In genomic region chr10:86953747-86954680, GRCh38 we compare ENCODE assay signal across 11 cellular contexts. TPM values are rescaled to one million over a fixed set of nuclear protein-coding genes. Genes with fewer than 3 reads are reported as not detected.
A peak's percentile ranks its signal among the peaks of the same experiment; 100 is the strongest.
DNase-seq lines count a peak whose midpoint lies in the region; ATAC-seq and TF ChIP-seq lines count a peak whose summit lies in the region.
"Had no signal": no experiment of that assay in that cellular context is flagged by ENCODE, and none has a peak within 500 bp of the region (broad histone marks: within the 10 kb centered on the region; RNA-seq: fewer than 3 reads in every experiment).

No MANE protein-coding gene starts in this region.

- no peak overlapping the region for H2AFZ ChIP-seq in OCI-LY7 (ENCODE audit: low read length)

- H3K79me2 ChIP-seq in OCI-LY7 (ENCODE audit: insufficient read depth, low read depth, low read length) = no peaks in the 10 kb centered on the region

- H3K9me3 ChIP-seq in skeletal muscle tissue (ENCODE audit: control insufficient read depth in 3 of 3, low read length in 3 of 3) = no peaks in the 10 kb centered on the region
- H3K9me3 ChIP-seq in OCI-LY7 (ENCODE audit: low read length) = no peaks in the 10 kb centered on the region
- H3K9me3 ChIP-seq: SJSA1 had no signal

- POLR2A ChIA-PET in HEK293T (lab: Yijun Ruan, JAX) (interaction anchor here (0.7 to 1.2 kb wide), 2 partner anchors 34 to 77 kb away, joined by 3 read pairs; no protein-coding TSS in a partner anchor), OCI-LY7 (lab: Charles Lee) (no interaction called here)

- H3K9me2 ChIP-seq in OCI-LY7 (ENCODE audit: insufficient read depth, low read length) = no peaks in the 10 kb centered on the region

- peaks cover 29% of the 10 kb centered on the region for H3K4me1 Mint-ChIP-seq in activated naive CD4-positive, alpha-beta T cell treated with anti-CD3 and anti-CD28 coated beads, Interleukin-2, amount 10 ng/mL, durations not matched to agents 7 days and 5 days

- no peaks in the 10 kb centered on the region for H3K36me3 ChIP-seq in skeletal muscle tissue (ENCODE audit: control insufficient read depth in 3 of 3, insufficient read depth in 3 of 3, low read length in 3 of 3)
- H3K36me3 ChIP-seq in OCI-LY7 (ENCODE audit: insufficient read depth, low read length) = no peaks in the 10 kb centered on the region
- H3K36me3 ChIP-seq: SJSA1 had no signal

- no TSS peak for BruUV-seq in OCI-LY7 (replicated peaks; lab: Mats Ljungman, UMichigan)

- H3K9ac ChIP-seq in skeletal muscle tissue (ENCODE audit: low read depth in 1 of 3, low read length in 3 of 3) = peak overlapping the region; percentile 33 to 66 (median 50)

- H3K9me3 Mint-ChIP-seq in activated naive CD4-positive, alpha-beta T cell treated with anti-CD3 and anti-CD28 coated beads, Interleukin-2, amount 10 ng/mL, durations not matched to agents 7 days and 5 days = peaks cover 18% of the 10 kb centered on the region

- H3K4me2 ChIP-seq in OCI-LY7 (ENCODE audit: low read length) = no peak overlapping the region

- H3K27me3 Mint-ChIP-seq in activated naive CD4-positive, alpha-beta T cell treated with anti-CD3 and anti-CD28 coated beads, Interleukin-2, amount 10 ng/mL, durations not matched to agents 7 days and 5 days = peaks cover 4% of the 10 kb centered on the region

- no peak overlapping the region for H3K4me3 Mint-ChIP-seq in activated naive CD4-positive, alpha-beta T cell treated with anti-CD3 and anti-CD28 coated beads, Interleukin-2, amount 10 ng/mL, durations not matched to agents 7 days and 5 days
- H3K4me3 Mint-ChIP-seq: activated T-cell treated with anti-CD3 and anti-CD28 coated beads, Interleukin-2, amount 50 U/mL, for 4 hours had no signal

- intact Hi-C loops in dorsolateral prefrontal cortex (cut with DNase I) = no loop called here
- intact Hi-C loops in left colon (cut with DNase I, micrococcal nuclease) = no loop called here
- intact Hi-C loops in OCI-LY7 (cut with micrococcal nuclease; ENCODE audit: unreplicated experiment) = no loop called here

- peak; percentile 80 for ATAC-seq in left colon
- ATAC-seq: activated T-cell treated with anti-CD3 and anti-CD28 coated beads, Interleukin-2, amount 50 U/mL, for 4 hours had no signal

- no peak overlapping the region for H3K27ac Mint-ChIP-seq in activated naive CD4-positive, alpha-beta T cell treated with anti-CD3 and anti-CD28 coated beads, Interleukin-2, amount 10 ng/mL, durations not matched to agents 7 days and 5 days

- TF ChIP-seq CTCF in dorsolateral prefrontal cortex (IDR thresholded peaks at IDR 0.05 in 54 of 56, conservative IDR thresholded peaks at IDR 0.05 in 2 of 56; ENCODE audit: low read depth in 1 of 56, partially characterized antibody in 56 of 56) (no peak), OCI-LY7 (conservative IDR thresholded peaks at IDR 0.05; ENCODE audit: low read length) (no peak)

- H3K27ac ChIP-seq in dorsolateral prefrontal cortex (peak overlapping the region in 54 of 59 donors; percentile 6 to 88 (median 74)), skeletal muscle tissue (ENCODE audit: low read depth, low read length) (peak overlapping the region; percentile 76), OCI-LY7 (ENCODE audit: low read depth, low read length, poor library complexity, severe bottlenecking) (no peak overlapping the region)
- H3K27ac ChIP-seq: SJSA1 had no signal

- H4K20me1 ChIP-seq in OCI-LY7 (ENCODE audit: insufficient read depth, low read length) = no peaks in the 10 kb centered on the region

- H3K36me3 Mint-ChIP-seq in activated naive CD4-positive, alpha-beta T cell treated with anti-CD3 and anti-CD28 coated beads, Interleukin-2, amount 10 ng/mL, durations not matched to agents 7 days and 5 days = peaks cover 13% of the 10 kb centered on the region

- DNase-seq in HEK293T (ENCODE audit: extremely low spot score) (peak; percentile 46), dorsolateral prefrontal cortex (peak in 2 of 10 donors; percentile 36 to 40), left colon (peak in 1 of 2 donors; percentile 28), OCI-LY7 (ENCODE audit: low spot score) (no peak), GM19240 (ENCODE audit: insufficient read length, low spot score) (no peak), NCI-H1048 (lab: John Stamatoyannopoulos, UW) (no peak)
- DNase-seq in activated naive CD4-positive, alpha-beta T cell treated with anti-CD3 and anti-CD28 coated beads, Interleukin-2, amount 10 ng/mL, durations not matched to agents 7 days and 5 days = no peak
- DNase-seq: activated T-cell treated with anti-CD3 and anti-CD28 coated beads, Interleukin-2, amount 50 U/mL, for 4 hours; KBM-7 had no signal

- H3K4me3 ChIP-seq in dorsolateral prefrontal cortex (peak overlapping the region in 6 of 59 donors; percentile 17 to 60 (median 39)), skeletal muscle tissue (ENCODE audit: low read length in 3 of 3) (peak overlapping the region in 2 of 3 donors; percentile 40 to 49), OCI-LY7 (ENCODE audit: low read depth, low read length, poor library complexity, severe bottlenecking) (no peak overlapping the region)
- H3K4me3 ChIP-seq: SJSA1 had no signal

- H3K27me3 ChIP-seq in dorsolateral prefrontal cortex = no peaks in the 10 kb centered on the region
- peaks cover 0 to 6% (median under 1%) of the 10 kb centered on the region in 3 donors for H3K27me3 ChIP-seq in skeletal muscle tissue (ENCODE audit: control insufficient read depth in 3 of 3, insufficient read depth in 3 of 3, low read length in 3 of 3)
- H3K27me3 ChIP-seq: SJSA1 had no signal

- CTCF ChIA-PET in HEK293T (lab: Yijun Ruan, JAX) = interaction anchor here (1.0 to 1.6 kb wide), 2 partner anchors 9 to 15 kb away, joined by 5 to 10 read pairs; no protein-coding TSS in a partner anchor
- CTCF ChIA-PET in OCI-LY7 (lab: Charles Lee; ENCODE audit: unreplicated experiment) = no interaction called here
- CTCF ChIA-PET in activated naive CD4-positive, alpha-beta T cell treated with anti-CD3 and anti-CD28 coated beads, Interleukin-2, amount 10 ng/mL, durations not matched to agents 7 days and 5 days (lab: Charles Lee) = interaction anchor here (1.0 to 1.7 kb wide), 2 partner anchors 14 to 17 kb away, joined by 3 to 6 read pairs; no protein-coding TSS in a partner anchor

- H3K4me1 ChIP-seq in skeletal muscle tissue (ENCODE audit: control insufficient read depth in 3 of 3, insufficient read depth in 3 of 3, low read length in 3 of 3) (peaks cover 21 to 48% (median 35%) of the 10 kb centered on the region in 3 donors), OCI-LY7 (ENCODE audit: insufficient read depth, low read length, poor library complexity, severe bottlenecking) (no peaks in the 10 kb centered on the region)

TF ChIP-seq in HEK293T, 16 proteins besides CTCF, POLR2A, EP300 and RAD21:
- TF ChIP-seq ZNF384 (IDR thresholded peaks at IDR 0.05) (no peak), SP1 (IDR thresholded peaks at IDR 0.05) (no peak), FOXM1 (IDR thresholded peaks at IDR 0.05; ENCODE audit: borderline replicate concordance) (no peak), ELF4 (IDR thresholded peaks at IDR 0.05) (no peak), NFRKB (IDR thresholded peaks at IDR 0.05) (no peak), HDGF (IDR thresholded peaks at IDR 0.05; ENCODE audit: borderline replicate concordance) (no peak), LEF1 (IDR thresholded peaks at IDR 0.05; ENCODE audit: borderline replicate concordance) (no peak), SUZ12 (IDR thresholded peaks at IDR 0.05) (no peak), L3MBTL2 (conservative IDR thresholded peaks at IDR 0.05) (no peak), FOXK2 (IDR thresholded peaks at IDR 0.05) (no peak), CTBP1 (IDR thresholded peaks at IDR 0.05; ENCODE audit: borderline replicate concordance) (no peak), FOXA1 (IDR thresholded peaks at IDR 0.05) (no peak), TARDBP (IDR thresholded peaks at IDR 0.05) (no peak), ARNT (IDR thresholded peaks at IDR 0.05) (no peak), BHLHE40 (IDR thresholded peaks at IDR 0.05; ENCODE audit: borderline replicate concordance) (no peak)
- TF ChIP-seq, protein P1, sequence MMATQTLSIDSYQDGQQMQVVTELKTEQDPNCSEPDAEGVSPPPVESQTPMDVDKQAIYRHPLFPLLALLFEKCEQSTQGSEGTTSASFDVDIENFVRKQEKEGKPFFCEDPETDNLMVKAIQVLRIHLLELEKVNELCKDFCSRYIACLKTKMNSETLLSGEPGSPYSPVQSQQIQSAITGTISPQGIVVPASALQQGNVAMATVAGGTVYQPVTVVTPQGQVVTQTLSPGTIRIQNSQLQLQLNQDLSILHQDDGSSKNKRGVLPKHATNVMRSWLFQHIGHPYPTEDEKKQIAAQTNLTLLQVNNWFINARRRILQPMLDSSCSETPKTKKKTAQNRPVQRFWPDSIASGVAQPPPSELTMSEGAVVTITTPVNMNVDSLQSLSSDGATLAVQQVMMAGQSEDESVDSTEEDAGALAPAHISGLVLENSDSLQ (IDR thresholded peaks at IDR 0.05) = no peak

RNA-seq across cellular contexts. Expression of gene MMRN2, which starts 3.4 kb away (rescaled TPM):
- total RNA-seq in dorsolateral prefrontal cortex (10 to 100 TPM in 57 of 120 experiments, 1 to 10 TPM in 63; 5.2 to 28.8 (median 9.8) TPM), left colon (1 to 10 TPM; 6.0 to 7.8 TPM), skeletal muscle tissue (25.6 TPM), OCI-LY7 (2022) (not detected in 2 replicates)
- total RNA-seq in OCI-LY7 (2014; rRNA removed; shearing (Covaris generic)) = not detected in 2 replicates

RNA-seq across cellular contexts. Expression of gene SNCG, which starts 4.4 kb away (rescaled TPM):
- total RNA-seq in dorsolateral prefrontal cortex = 100 to 1,000 TPM in 112 of 120 experiments, 10 to 100 TPM in 8; 59.9 to 383 (median 222) TPM
- total RNA-seq in left colon = 1 to 10 TPM; 2.6 to 6.8 TPM
- 4.2 TPM for total RNA-seq in skeletal muscle tissue
- total RNA-seq in OCI-LY7 (2014; rRNA removed; shearing (Covaris generic)) = not detected in 2 replicates
- total RNA-seq in OCI-LY7 (2022) = not detected in 2 replicates

RNA-seq across cellular contexts. Expression of gene ADIRF, which starts 14.3 kb away (rescaled TPM):
- 100 to 1,000 TPM in 9 of 120 experiments, 10 to 100 TPM in 111; 10.9 to 181 (median 54.5) TPM for total RNA-seq in dorsolateral prefrontal cortex
- total RNA-seq in left colon = 100 to 1,000 TPM in 1 of 2 donors, 10 to 100 TPM in 1; 73.1 to 147 TPM
- 11.5 TPM for total RNA-seq in skeletal muscle tissue
- not detected in 2 replicates for total RNA-seq in OCI-LY7 (2014; rRNA removed; shearing (Covaris generic))
- total RNA-seq in OCI-LY7 (2022) = not detected in 2 replicates
- total RNA-seq: SJSA1 had no signal

Comparison
In these comparisons a context has a peak if more than half of its experiments do, and no peak if none do; other contexts are left out.
1. RNA of gene MMRN2, which starts 3.4 kb away (total RNA-seq): 25.6 TPM in skeletal muscle tissue (single experiment), 5.2 to 28.8 TPM in dorsolateral prefrontal cortex and 6.0 to 7.8 TPM in left colon; not detected in OCI-LY7; every median in the first group is over 4 times any median in the second.
2. RNA of gene SNCG, which starts 4.4 kb away (total RNA-seq): 59.9 to 383 TPM in dorsolateral prefrontal cortex; 2.6 to 6.8 TPM in left colon, 4.2 TPM in skeletal muscle tissue (single experiment) and not detected in OCI-LY7; every median in the first group is over 4 times any median in the second.
3. RNA of gene ADIRF, which starts 14.3 kb away (total RNA-seq): 73.1 to 147 TPM in left colon, 10.9 to 181 TPM in dorsolateral prefrontal cortex and 11.5 TPM in skeletal muscle tissue (single experiment); not detected in OCI-LY7; every median in the first group is over 10 times any median in the second.